ENCODE assay signal across 1 cellular context in the genomic region with DNA sequence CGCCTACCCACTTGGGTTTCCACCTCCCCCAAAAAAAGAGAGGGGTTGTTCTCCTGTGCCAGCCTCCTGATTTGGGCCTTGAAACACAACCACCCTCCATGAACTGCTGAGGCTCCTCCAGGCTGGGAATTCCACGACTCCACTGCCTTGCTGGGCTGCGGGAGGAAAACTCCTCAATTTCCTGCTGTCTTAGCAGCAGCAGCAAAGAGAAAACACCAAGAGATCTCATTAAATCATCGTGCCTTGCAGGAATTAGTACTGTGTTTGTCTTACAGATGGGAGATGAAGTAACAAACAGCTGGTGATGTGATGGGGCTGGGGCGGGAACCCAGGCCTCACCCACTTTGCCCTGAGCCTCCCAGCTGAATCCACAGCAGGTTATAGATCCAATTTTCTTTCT.
TF ChIP-seq lines count a peak whose summit lies in the region.

No MANE protein-coding gene starts in this region.

TF ChIP-seq in WTC11, 78 proteins besides CTCF, POLR2A, EP300 and RAD21 (continued from another document):
- TF ChIP-seq, protein P1, sequence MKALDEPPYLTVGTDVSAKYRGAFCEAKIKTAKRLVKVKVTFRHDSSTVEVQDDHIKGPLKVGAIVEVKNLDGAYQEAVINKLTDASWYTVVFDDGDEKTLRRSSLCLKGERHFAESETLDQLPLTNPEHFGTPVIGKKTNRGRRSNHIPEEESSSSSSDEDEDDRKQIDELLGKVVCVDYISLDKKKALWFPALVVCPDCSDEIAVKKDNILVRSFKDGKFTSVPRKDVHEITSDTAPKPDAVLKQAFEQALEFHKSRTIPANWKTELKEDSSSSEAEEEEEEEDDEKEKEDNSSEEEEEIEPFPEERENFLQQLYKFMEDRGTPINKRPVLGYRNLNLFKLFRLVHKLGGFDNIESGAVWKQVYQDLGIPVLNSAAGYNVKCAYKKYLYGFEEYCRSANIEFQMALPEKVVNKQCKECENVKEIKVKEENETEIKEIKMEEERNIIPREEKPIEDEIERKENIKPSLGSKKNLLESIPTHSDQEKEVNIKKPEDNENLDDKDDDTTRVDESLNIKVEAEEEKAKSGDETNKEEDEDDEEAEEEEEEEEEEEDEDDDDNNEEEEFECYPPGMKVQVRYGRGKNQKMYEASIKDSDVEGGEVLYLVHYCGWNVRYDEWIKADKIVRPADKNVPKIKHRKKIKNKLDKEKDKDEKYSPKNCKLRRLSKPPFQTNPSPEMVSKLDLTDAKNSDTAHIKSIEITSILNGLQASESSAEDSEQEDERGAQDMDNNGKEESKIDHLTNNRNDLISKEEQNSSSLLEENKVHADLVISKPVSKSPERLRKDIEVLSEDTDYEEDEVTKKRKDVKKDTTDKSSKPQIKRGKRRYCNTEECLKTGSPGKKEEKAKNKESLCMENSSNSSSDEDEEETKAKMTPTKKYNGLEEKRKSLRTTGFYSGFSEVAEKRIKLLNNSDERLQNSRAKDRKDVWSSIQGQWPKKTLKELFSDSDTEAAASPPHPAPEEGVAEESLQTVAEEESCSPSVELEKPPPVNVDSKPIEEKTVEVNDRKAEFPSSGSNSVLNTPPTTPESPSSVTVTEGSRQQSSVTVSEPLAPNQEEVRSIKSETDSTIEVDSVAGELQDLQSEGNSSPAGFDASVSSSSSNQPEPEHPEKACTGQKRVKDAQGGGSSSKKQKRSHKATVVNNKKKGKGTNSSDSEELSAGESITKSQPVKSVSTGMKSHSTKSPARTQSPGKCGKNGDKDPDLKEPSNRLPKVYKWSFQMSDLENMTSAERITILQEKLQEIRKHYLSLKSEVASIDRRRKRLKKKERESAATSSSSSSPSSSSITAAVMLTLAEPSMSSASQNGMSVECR (CRISPR knock-in tag; IDR thresholded peaks at IDR 0.05; ENCODE audit: borderline replicate concordance): no peak
- TF ChIP-seq SMAD4 (CRISPR knock-in tag; IDR thresholded peaks at IDR 0.05) (no peak), NR2C2 (CRISPR knock-in tag; IDR thresholded peaks at IDR 0.05) (no peak), OVOL2 (CRISPR knock-in tag; IDR thresholded peaks at IDR 0.05; ENCODE audit: borderline replicate concordance) (no peak)
- TF ChIP-seq, protein P2, sequence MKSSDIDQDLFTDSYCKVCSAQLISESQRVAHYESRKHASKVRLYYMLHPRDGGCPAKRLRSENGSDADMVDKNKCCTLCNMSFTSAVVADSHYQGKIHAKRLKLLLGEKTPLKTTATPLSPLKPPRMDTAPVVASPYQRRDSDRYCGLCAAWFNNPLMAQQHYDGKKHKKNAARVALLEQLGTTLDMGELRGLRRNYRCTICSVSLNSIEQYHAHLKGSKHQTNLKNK (CRISPR knock-in tag; IDR thresholded peaks at IDR 0.05): no peak
- TF ChIP-seq, protein P3, sequence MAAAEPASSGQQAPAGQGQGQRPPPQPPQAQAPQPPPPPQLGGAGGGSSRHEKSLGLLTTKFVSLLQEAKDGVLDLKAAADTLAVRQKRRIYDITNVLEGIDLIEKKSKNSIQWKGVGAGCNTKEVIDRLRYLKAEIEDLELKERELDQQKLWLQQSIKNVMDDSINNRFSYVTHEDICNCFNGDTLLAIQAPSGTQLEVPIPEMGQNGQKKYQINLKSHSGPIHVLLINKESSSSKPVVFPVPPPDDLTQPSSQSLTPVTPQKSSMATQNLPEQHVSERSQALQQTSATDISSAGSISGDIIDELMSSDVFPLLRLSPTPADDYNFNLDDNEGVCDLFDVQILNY (CRISPR knock-in tag; IDR thresholded peaks at IDR 0.05): no peak
